15 cellular contexts compared by ENCODE assay signal in genomic region chr6:131258816-131259476, GRCh38.
DNase-seq lines count a peak whose midpoint lies in the region; ATAC-seq, FAIRE-seq and TF ChIP-seq lines count a peak whose summit lies in the region.
"Had no signal": no experiment of that assay in that cellular context is flagged by ENCODE, and none has a peak within 500 bp of the region (broad histone marks: within the 10 kb centered on the region; RNA-seq: fewer than 3 reads in every experiment).

No MANE protein-coding gene starts in this region.

- TF ChIP-seq POLR2A in gastrocnemius medialis (IDR thresholded peaks at IDR 0.05) = no peak

- H3K4me1 ChIP-seq in DND-41 (ENCODE audit: insufficient read depth, low read length) (0 out of 2 replicates have a peak, but pooled peaks cover 5% of the 10 kb centered on the region), mucosa of rectum (ENCODE audit: control insufficient read depth in 2 of 2, insufficient read depth in 2 of 2, low read length in 2 of 2) (peaks cover 5 to 16% of the 10 kb centered on the region in 2 donors), gastrocnemius medialis (no peaks in the 10 kb centered on the region)
- H3K4me1 ChIP-seq: gastroesophageal sphincter had no signal

- peak overlapping the region in 3 of 6 donors; percentile 50 to 54 (median 52) for H3K27ac Mint-ChIP-seq in immature natural killer cell
- H3K27ac Mint-ChIP-seq: memory B cell had no signal

- intact Hi-C loops in gastrocnemius medialis (cut with DNase I; ENCODE audit: low total_unique reads) = no loop called here

- H3K9me3 ChIP-seq in DND-41 (ENCODE audit: insufficient read depth, low read length, severe bottlenecking) (peaks cover 2% of the 10 kb centered on the region), mucosa of rectum (ENCODE audit: control insufficient read depth in 2 of 2, low read length in 2 of 2) (no peaks in the 10 kb centered on the region), gastrocnemius medialis (no peaks in the 10 kb centered on the region)
- H3K9me3 ChIP-seq: gastroesophageal sphincter had no signal

- no peaks in the 10 kb centered on the region for H3K79me2 ChIP-seq in DND-41 (ENCODE audit: insufficient read depth, low read length)

- H3K4me3 ChIP-seq in DND-41 (ENCODE audit: low read depth in 1 of 2, low read length in 2 of 2) (no peak overlapping the region), bronchial epithelial cell (ENCODE audit: low read depth, low read length) (no peak overlapping the region), mucosa of rectum (ENCODE audit: low read length in 2 of 2) (no peak overlapping the region), H7 (ENCODE audit: insufficient read depth, low read depth, low read length) (no peak overlapping the region), gastrocnemius medialis (no peak overlapping the region)
- H3K4me3 ChIP-seq: gastroesophageal sphincter had no signal

- no peaks in the 10 kb centered on the region for H3K9me3 Mint-ChIP-seq in immature natural killer cell

- peaks cover 10 to 22% of the 10 kb centered on the region in 2 donors for H3K4me1 Mint-ChIP-seq in immature natural killer cell
- H3K4me1 Mint-ChIP-seq: memory B cell had no signal

- no peak overlapping the region for H3K4me2 ChIP-seq in DND-41 (ENCODE audit: insufficient read depth, low read length)

- H3K27ac ChIP-seq in DND-41 (ENCODE audit: low read length) = 0 out of 2 replicates have a peak overlapping the region, but pooled peaks have one; percentile 18
- H3K27ac ChIP-seq in mucosa of rectum (ENCODE audit: low read depth in 2 of 2, low read length in 2 of 2) = peak overlapping the region; percentile 39 to 67
- H3K27ac ChIP-seq in gastrocnemius medialis = no peak overlapping the region
- H3K27ac ChIP-seq: gastroesophageal sphincter had no signal

- no peak overlapping the region for H3K4me3 Mint-ChIP-seq in immature natural killer cell
- H3K4me3 Mint-ChIP-seq: activated T-cell treated with anti-CD3 and anti-CD28 coated beads, Interleukin-2, amount 50 U/mL, for 4 hours; memory B cell had no signal

- DNase-seq in DND-41 (no peak), NCI-H146 treated with DMSO at 0.1 percent for 48 hours (lab: John Stamatoyannopoulos, UW; ENCODE audit: unreplicated experiment) (peak; percentile 27), bronchial epithelial cell (ENCODE audit: low read depth) (peak; percentile 52), H7 (no peak), gastrocnemius medialis (no peak), immature natural killer cell (no peak)
- DNase-seq: activated T-cell treated with anti-CD3 and anti-CD28 coated beads, Interleukin-2, amount 50 U/mL, for 4 hours; NCI-H1436 treated with DMSO at 0.1 percent for 48 hours; trophoblast cell had no signal

- FAIRE-seq in bronchial epithelial cell (lab: Jason Lieb, UNC) = no peak
- FAIRE-seq: GM12891, TTC549 had no signal

- ATAC-seq in DND-41 (ENCODE audit: insufficient read depth, low read depth) = peak; percentile 40; the same call in 1 of the 3 replicates
- no peak for ATAC-seq in HG03280 (IDR thresholded peaks at IDR 0.05; ENCODE audit: unreplicated experiment)
- ATAC-seq in gastrocnemius medialis = no peak
- ATAC-seq: activated T-cell treated with anti-CD3 and anti-CD28 coated beads, Interleukin-2, amount 50 U/mL, for 4 hours; gastroesophageal sphincter had no signal

- no peaks in the 10 kb centered on the region for H4K20me1 ChIP-seq in DND-41 (ENCODE audit: insufficient read depth, low read length)

- no peak overlapping the region for H2AFZ ChIP-seq in DND-41 (ENCODE audit: low read depth, low read length)

- in situ Hi-C loops in gastrocnemius medialis (cut with MboI; ENCODE audit: low sequenced_read_pairs in 4 of 4) = no loop called here

- H3K9ac ChIP-seq in DND-41 (ENCODE audit: low read depth, low read length) = no peak overlapping the region
- no peak overlapping the region for H3K9ac ChIP-seq in mucosa of rectum (ENCODE audit: low read depth in 1 of 2, low read length in 2 of 2)

- TF ChIP-seq CTCF in DND-41 (IDR thresholded peaks at IDR 0.05; ENCODE audit: borderline replicate concordance, extremely low read depth, low read length, poor library complexity, severe bottlenecking) = no peak
- no peak for TF ChIP-seq CTCF in bronchial epithelial cell (IDR thresholded peaks at IDR 0.05; ENCODE audit: insufficient read depth, low read length, severe bottlenecking)
- TF ChIP-seq CTCF in gastrocnemius medialis (IDR thresholded peaks at IDR 0.05 in 4 of 5, conservative IDR thresholded peaks at IDR 0.05 in 1 of 5) = no peak

- peaks cover 0 to 2% (median 0%) of the 10 kb centered on the region in 3 donors for H3K27me3 Mint-ChIP-seq in immature natural killer cell (ENCODE audit: low read depth in 3 of 3)

- peaks cover 5 to 9% (median 9%) of the 10 kb centered on the region in 3 donors for H3K36me3 Mint-ChIP-seq in immature natural killer cell

- H3K36me3 ChIP-seq in DND-41 (ENCODE audit: insufficient read depth, low read length) = no peaks in the 10 kb centered on the region
- H3K36me3 ChIP-seq in bronchial epithelial cell (ENCODE audit: control insufficient read depth, insufficient read depth, low read length) = no peaks in the 10 kb centered on the region
- no peaks in the 10 kb centered on the region for H3K36me3 ChIP-seq in mucosa of rectum (ENCODE audit: control insufficient read depth in 2 of 2, insufficient read depth in 2 of 2, low read length in 2 of 2)
- no peaks in the 10 kb centered on the region for H3K36me3 ChIP-seq in H7 (replicated peaks; ENCODE audit: control insufficient read depth, insufficient read depth, low read length)
- no peaks in the 10 kb centered on the region for H3K36me3 ChIP-seq in gastrocnemius medialis
- H3K36me3 ChIP-seq: gastroesophageal sphincter had no signal

- H3K27me3 ChIP-seq in DND-41 (ENCODE audit: insufficient read depth, low read length, poor library complexity) (no peaks in the 10 kb centered on the region), bronchial epithelial cell (ENCODE audit: control insufficient read depth, insufficient read depth, low read length) (no peaks in the 10 kb centered on the region), mucosa of rectum (ENCODE audit: control insufficient read depth in 2 of 2, insufficient read depth in 2 of 2, low read length in 2 of 2) (no peaks in the 10 kb centered on the region), H7 (ENCODE audit: control insufficient read depth, insufficient read depth, low read length) (no peaks in the 10 kb centered on the region), gastrocnemius medialis (no peaks in the 10 kb centered on the region)
- H3K27me3 ChIP-seq: gastroesophageal sphincter had no signal

Comparison
In these comparisons a context has a peak if more than half of its experiments do, and no peak if none do; other contexts are left out.
1. DNase-seq: peak in NCI-H146 treated with DMSO at 0.1 percent for 48 hours (single experiment) and bronchial epithelial cell (single experiment); none in DND-41 (single experiment), H7 (single experiment), gastrocnemius medialis (0 of 2) and immature natural killer cell (0 of 3).
2. H3K27ac ChIP-seq: peak in DND-41 (single experiment) and mucosa of rectum (2 of 2); none in gastrocnemius medialis (0 of 4).